Comparison of ENCODE assay signal across 24 cellular contexts in genomic region chr9:123716339-123716738, GRCh38.
DNase-seq lines count a peak whose midpoint lies in the region; ATAC-seq and TF ChIP-seq lines count a peak whose summit lies in the region.
"Had no signal": no experiment of that assay in that cellular context is flagged by ENCODE, and none has a peak within 500 bp of the region (broad histone marks: within the 10 kb centered on the region; RNA-seq: fewer than 3 reads in every experiment).

No MANE protein-coding gene starts in this region.

- H3K27me3 ChIP-seq in BLaER1 (no peaks in the 10 kb centered on the region), tibial artery (no peaks in the 10 kb centered on the region)
- H3K27me3 ChIP-seq: foreskin keratinocyte, hepatocyte, tibial nerve had no signal

- H4K20me1 ChIP-seq in BLaER1 = no peaks in the 10 kb centered on the region

- peak; percentile 76 for ATAC-seq in HG03571 (IDR thresholded peaks at IDR 0.05; ENCODE audit: unreplicated experiment)
- no peak for ATAC-seq in left cardiac atrium
- no peak for ATAC-seq in GM19463 (IDR thresholded peaks at IDR 0.05; ENCODE audit: unreplicated experiment)
- ATAC-seq: foreskin keratinocyte had no signal

- intact Hi-C loops in left cardiac atrium (cut with DNase I) (no loop called here), tibial artery (cut with DNase I; ENCODE audit: low total_unique reads) (no loop called here)

- DNase-seq in GM19238 (ENCODE audit: insufficient read length, low spot score) (peak; percentile 28), left kidney (ENCODE audit: low read depth, low spot score) (peak; percentile 75), left cardiac atrium (no peak), tibial artery (no peak)
- no peak for DNase-seq in activated naive CD4-positive, alpha-beta T cell treated with Interleukin-2 at 50 U/mL for 16 hours
- DNase-seq: activated CD4-positive, alpha-beta T cell treated with anti-CD3 and anti-CD28 coated beads, Interleukin-2, amount 50 U/mL, for 48 hours; activated CD8-positive, alpha-beta memory T cell treated with anti-CD3 and anti-CD28 coated beads, Interleukin-2, amount 50 U/mL, for 48 hours; activated naive CD8-positive, alpha-beta T cell treated with anti-CD3 and anti-CD28 coated beads, Interleukin-2, amount 10 ng/mL, durations not matched to agents 7 days and 5 days; Caco-2; effector CD4-positive, alpha-beta T cell; foreskin keratinocyte; H7; MM.1S; NCI-H146; NCI-H2171 treated with DMSO at 0.1 percent for 48 hours; NCI-H526; occipital lobe; stimulated activated CD4-positive, alpha-beta T cell treated with anti-CD3 and anti-CD28 coated beads, Interleukin-4, amount 100 ng/mL, for 1 hour had no signal

- H3K27ac ChIP-seq in BLaER1 = peak overlapping the region; percentile 74
- H3K27ac ChIP-seq in tibial artery = no peak overlapping the region
- H3K27ac ChIP-seq: foreskin keratinocyte, hepatocyte, tibial nerve had no signal

- H3K36me3 ChIP-seq in BLaER1 (peaks cover 26% of the 10 kb centered on the region), tibial artery (no peaks in the 10 kb centered on the region)
- H3K36me3 ChIP-seq: tibial nerve had no signal

- H3K4me2 ChIP-seq in BLaER1 = peak overlapping the region; percentile 79
- H3K4me2 ChIP-seq: hepatocyte had no signal

- peak overlapping the region; percentile 26; the same call in 1 of the 2 replicates for H3K4me3 ChIP-seq in BLaER1
- no peak overlapping the region for H3K4me3 ChIP-seq in tibial artery
- H3K4me3 ChIP-seq: hepatocyte, lung, tibial nerve had no signal

- H3K9ac ChIP-seq in BLaER1 = peak overlapping the region; percentile 58; the same call in 1 of the 2 replicates

- H3K4me1 ChIP-seq in BLaER1 (peaks cover 50% of the 10 kb centered on the region), tibial artery (no peaks in the 10 kb centered on the region)
- H3K4me1 ChIP-seq: foreskin keratinocyte, tibial nerve had no signal

- no peak for TF ChIP-seq CTCF in tibial artery (IDR thresholded peaks at IDR 0.05)

- peaks cover 30% of the 10 kb centered on the region for H3K9me3 ChIP-seq in BLaER1
- no peaks in the 10 kb centered on the region for H3K9me3 ChIP-seq in tibial artery
- H3K9me3 ChIP-seq: Caco-2, tibial nerve had no signal

Comparison
In these comparisons a context has a peak if more than half of its experiments do, and no peak if none do; other contexts are left out.
1. DNase-seq: peak in GM19238 (single experiment) and left kidney (single experiment); none in activated naive CD4-positive, alpha-beta T cell treated with Interleukin-2 at 50 U/mL for 16 hours (single experiment), left cardiac atrium (single experiment) and tibial artery (0 of 2).